8 cellular contexts compared by ENCODE assay signal in genomic region chr1:2236695-2237677, GRCh38. TPM values are rescaled to one million over a fixed set of nuclear protein-coding genes. Genes with fewer than 3 reads are reported as not detected.
DNase-seq lines count a peak whose midpoint lies in the region; ATAC-seq and TF ChIP-seq lines count a peak whose summit lies in the region.

No MANE protein-coding gene starts in this region.

- ATAC-seq in central memory CD8-positive, alpha-beta T cell (replicated peaks; ENCODE audit: extremely low read depth, poor library complexity, severe bottlenecking): no peak
- no peak for ATAC-seq in GM19452 (IDR thresholded peaks at IDR 0.05; ENCODE audit: unreplicated experiment)
- ATAC-seq in HG02759 (IDR thresholded peaks at IDR 0.05; ENCODE audit: unreplicated experiment): no peak

- WGBS in trophoblast cell (ENCODE audit: extremely low coverage, insufficient coverage, insufficient read length): no CpG with 5 or more reads among the region's 28 CpGs

- no peak overlapping the region for H3K27ac ChIP-seq in CD8-positive, alpha-beta memory T cell (ENCODE audit: low read depth, low read length)
- H3K27ac ChIP-seq in RWPE1 (peak overlapping the region; percentile 99), trophoblast cell (ENCODE audit: low read depth, low read length) (no peak overlapping the region)

- H3K36me3 Mint-ChIP-seq in CD8-positive, alpha-beta memory T cell: peaks cover 4 to 49% (median 6%) of the 10 kb centered on the region in 3 donors
- peaks cover 84% of the 10 kb centered on the region for H3K36me3 Mint-ChIP-seq in central memory CD8-positive, alpha-beta T cell (ENCODE audit: insufficient read depth)

- no peaks in the 10 kb centered on the region for H3K27me3 ChIP-seq in CD8-positive, alpha-beta memory T cell (ENCODE audit: insufficient read depth, low read length, poor library complexity, severe bottlenecking)
- no peaks in the 10 kb centered on the region for H3K27me3 ChIP-seq in trophoblast cell (ENCODE audit: insufficient read depth, low read length)

- no peak overlapping the region for H3K14ac ChIP-seq in trophoblast cell (ENCODE audit: low read length)

- POLR2A ChIA-PET in CD8-positive, alpha-beta memory T cell (lab: Charles Lee): interaction anchor here (1.1 kb wide), 1 partner anchor 19 kb away, joined by 3 read pairs; no protein-coding TSS in a partner anchor
- POLR2A ChIA-PET in RWPE1 (lab: Yijun Ruan, JAX; ENCODE audit: low non-redundant PET): no interaction called here

- TF ChIP-seq CTCF in RWPE1 (conservative IDR thresholded peaks at IDR 0.05; ENCODE audit: low read depth): no peak

- H4K8ac ChIP-seq in trophoblast cell (ENCODE audit: low read depth, low read length): no peak overlapping the region

- peaks cover 8% of the 10 kb centered on the region for H3K79me1 ChIP-seq in trophoblast cell (ENCODE audit: low read length)

- CTCF ChIA-PET in CD8-positive, alpha-beta memory T cell (lab: Charles Lee): interaction anchor here (1.0 kb wide), 1 partner anchor 73 kb away, joined by 3 read pairs; no protein-coding TSS in a partner anchor
- CTCF ChIA-PET in RWPE1 (lab: Yijun Ruan, JAX): interaction anchor here (0.6 to 0.8 kb wide), 2 partner anchors 79 to 145 kb away, joined by 3 to 5 read pairs; no protein-coding TSS in a partner anchor

- H3K27ac Mint-ChIP-seq in CD8-positive, alpha-beta memory T cell: peak overlapping the region; percentile 73 to 100 (median 86)
- peak overlapping the region; percentile 96 for H3K27ac Mint-ChIP-seq in central memory CD8-positive, alpha-beta T cell (ENCODE audit: low read depth)

- peaks cover 98% of the 10 kb centered on the region for H3K4me1 ChIP-seq in CD8-positive, alpha-beta memory T cell (ENCODE audit: insufficient read depth, low read length)
- H3K4me1 ChIP-seq in trophoblast cell (ENCODE audit: control insufficient read depth in 1 of 2, insufficient read depth in 2 of 2, low read length in 2 of 2): peaks cover 36 to 39% of the 10 kb centered on the region in 2 experiments

- peak overlapping the region; percentile 63 to 97 (median 69) for H3K4me3 Mint-ChIP-seq in CD8-positive, alpha-beta memory T cell
- H3K4me3 Mint-ChIP-seq in central memory CD8-positive, alpha-beta T cell: peak overlapping the region; percentile 58

- peaks cover 79% of the 10 kb centered on the region for H3K79me2 ChIP-seq in trophoblast cell (ENCODE audit: control insufficient read depth, insufficient read depth, low read length, poor library complexity)

- H4K91ac ChIP-seq in trophoblast cell (ENCODE audit: low read depth, low read length): no peak overlapping the region

- no peak overlapping the region for H2BK120ac ChIP-seq in trophoblast cell (ENCODE audit: insufficient read depth, low read length, poor library complexity)

- H3K9ac ChIP-seq in trophoblast cell (ENCODE audit: low read length): no peak overlapping the region

- H3K4me2 ChIP-seq in trophoblast cell (ENCODE audit: low read length): no peak overlapping the region

- H3K4me1 Mint-ChIP-seq in CD8-positive, alpha-beta memory T cell: peaks cover 71 to 90% (median 85%) of the 10 kb centered on the region in 3 donors
- peaks cover 80% of the 10 kb centered on the region for H3K4me1 Mint-ChIP-seq in central memory CD8-positive, alpha-beta T cell

- H2AFZ ChIP-seq in trophoblast cell (ENCODE audit: insufficient read depth, low read length, poor library complexity): peak overlapping the region; percentile 2

- H3K36me3 ChIP-seq in CD8-positive, alpha-beta memory T cell (ENCODE audit: insufficient read depth, low read length): peaks cover 7% of the 10 kb centered on the region
- peaks cover 24 to 39% of the 10 kb centered on the region in 2 experiments for H3K36me3 ChIP-seq in trophoblast cell (ENCODE audit: control insufficient read depth in 1 of 2, insufficient read depth in 2 of 2, low read length in 2 of 2)

- no peak overlapping the region for H2BK5ac ChIP-seq in trophoblast cell (ENCODE audit: low read depth, low read length, poor library complexity)

- no peaks in the 10 kb centered on the region for H3K9me3 ChIP-seq in CD8-positive, alpha-beta memory T cell (ENCODE audit: low read length)
- peaks cover 1% of the 10 kb centered on the region for H3K9me3 ChIP-seq in trophoblast cell (ENCODE audit: insufficient read depth, low read depth, low read length)

- no peak overlapping the region for H2AK5ac ChIP-seq in trophoblast cell (ENCODE audit: low read length)

- peaks cover 0 to 2% (median 0%) of the 10 kb centered on the region in 5 donors for H3K9me3 Mint-ChIP-seq in CD8-positive, alpha-beta memory T cell
- no peaks in the 10 kb centered on the region for H3K9me3 Mint-ChIP-seq in central memory CD8-positive, alpha-beta T cell

- H3K18ac ChIP-seq in trophoblast cell (ENCODE audit: low read length): no peak overlapping the region

- DNase-seq in CD8-positive, alpha-beta memory T cell: peak in 4 of 5 donors; percentile 50 to 74 (median 64)
- no peak for DNase-seq in RWPE1 (ENCODE audit: low spot score)
- peak in 1 of 2 donors; percentile 47 for DNase-seq in central memory CD8-positive, alpha-beta T cell (ENCODE audit: low spot score in 2 of 2)
- no peak for DNase-seq in trophoblast cell
- no peak for DNase-seq in middle frontal gyrus (ENCODE audit: extremely low spot score, low spot score)
- DNase-seq in hepatic stellate cell (ENCODE audit: low spot score): no peak

- no peak overlapping the region for H4K12ac ChIP-seq in trophoblast cell (ENCODE audit: low read depth, low read length)

- peak overlapping the region; percentile 34 for H3K4me3 ChIP-seq in CD8-positive, alpha-beta memory T cell (ENCODE audit: low read length)
- no peak overlapping the region for H3K4me3 ChIP-seq in trophoblast cell (ENCODE audit: low read depth, low read length)

- H3K27me3 Mint-ChIP-seq in CD8-positive, alpha-beta memory T cell: peaks cover 0 to 6% of the 10 kb centered on the region in 2 donors
- no peaks in the 10 kb centered on the region for H3K27me3 Mint-ChIP-seq in central memory CD8-positive, alpha-beta T cell

- peak overlapping the region; percentile 98 for H3K4ac ChIP-seq in trophoblast cell (ENCODE audit: low read depth, low read length)

- no peak overlapping the region for H2BK12ac ChIP-seq in trophoblast cell (ENCODE audit: low read length)

- H3K23ac ChIP-seq in trophoblast cell (ENCODE audit: low read length): no peak overlapping the region

RNA-seq across cellular contexts. Expression of gene SKI, which starts 8.9 kb away (rescaled TPM):
- 10 to 100 TPM; 35.9 to 38.4 TPM for total RNA-seq in CD8-positive, alpha-beta memory T cell
- polyA plus RNA-seq in CD8-positive, alpha-beta memory T cell: 0.94 TPM
- polyA plus RNA-seq in trophoblast cell (2013): 73.3 and 73.7 TPM in 2 replicates

RNA-seq across cellular contexts. Expression of gene FAAP20, which starts 42.4 kb away (rescaled TPM):
- total RNA-seq in CD8-positive, alpha-beta memory T cell: 10 to 100 TPM; 65.0 to 72.5 TPM
- 66.4 TPM for polyA plus RNA-seq in CD8-positive, alpha-beta memory T cell
- polyA plus RNA-seq in trophoblast cell (2013): 85.8 and 86.1 TPM in 2 replicates

Comparison
In these comparisons a context has a peak if more than half of its experiments do, and no peak if none do; other contexts are left out.
1. DNase-seq: peak in CD8-positive, alpha-beta memory T cell (4 of 5); none in RWPE1 (single experiment), trophoblast cell (0 of 2), middle frontal gyrus (single experiment) and hepatic stellate cell (single experiment).